ENCODE assay signal across 1 cellular context in genomic region chr16:55411231-55411630, GRCh38.
TF ChIP-seq lines count a peak whose summit lies in the region.

No MANE protein-coding gene starts in this region.

TF ChIP-seq in WTC11, 78 proteins besides CTCF, POLR2A, EP300 and RAD21 (continued from another document):
- no peak for TF ChIP-seq ZNF532 (CRISPR knock-in tag; IDR thresholded peaks at IDR 0.05; ENCODE audit: borderline replicate concordance)
- TF ChIP-seq USF1 (CRISPR knock-in tag; IDR thresholded peaks at IDR 0.05) = no peak
